In the genomic region with DNA sequence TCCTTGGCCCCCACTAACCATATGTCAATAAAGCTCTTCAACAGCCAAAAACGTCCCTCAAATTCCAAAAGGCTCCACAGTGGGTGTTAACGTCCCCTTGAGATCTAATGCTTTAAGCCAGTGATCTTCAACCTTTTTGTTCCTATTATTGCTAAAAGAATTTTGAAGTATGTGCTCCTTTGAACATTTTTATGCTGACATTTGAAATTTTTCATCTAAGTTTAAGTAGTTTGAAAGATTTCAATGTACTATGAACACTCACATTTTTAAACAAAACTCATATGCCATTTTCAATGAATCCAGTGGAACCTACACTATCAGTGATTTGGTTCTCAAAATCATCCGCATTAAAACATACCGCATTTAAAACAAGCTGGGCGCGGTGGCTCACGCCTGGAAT, we compare ENCODE assay signal across 6 cellular contexts.
"Had no signal": no experiment of that assay in that cellular context is flagged by ENCODE, and none has a peak within 500 bp of the region (broad histone marks: within the 10 kb centered on the region; RNA-seq: fewer than 3 reads in every experiment).

No MANE protein-coding gene starts in this region.

- H3K9ac ChIP-seq: KMS-11 had no signal

- H3K27ac ChIP-seq: KMS-11 had no signal

- H2AFZ ChIP-seq: GM23338 had no signal

- FAIRE-seq: H1, HTR-8/SVneo had no signal

- H3K4me1 Mint-ChIP-seq: GM23338, H9 had no signal

- H3K4me3 Mint-ChIP-seq: GM23338, H9 had no signal

- H3K4me2 ChIP-seq: GM23338, KMS-11 had no signal

- H3K4me3 ChIP-seq: GM23338 had no signal

- ATAC-seq: GM23338 had no signal

- DNase-seq: H9, HCEC 1CT had no signal

- H3K27ac Mint-ChIP-seq: GM23338, H9 had no signal
